ENCODE assay signal across 8 cellular contexts in genomic region chr16:70380919-70381603, GRCh38. TPM values are rescaled to one million over a fixed set of nuclear protein-coding genes. Genes with fewer than 3 reads are reported as not detected.
DNase-seq lines count a peak whose midpoint lies in the region; ATAC-seq, FAIRE-seq and TF ChIP-seq lines count a peak whose summit lies in the region.

No MANE protein-coding gene starts in this region.

- intact Hi-C loops in natural killer cell (cut with micrococcal nuclease) = loop anchor here (1.0 to 5.0 kb wide), 3 partner anchors 58 to 141 kb away; partner anchors contain the start of genes COG4, FCSK, SF3B3 and ST3GAL2

- no peaks in the 10 kb centered on the region for H3K4me1 Mint-ChIP-seq in activated T-helper 17 cell treated with anti-CD3 and anti-CD28 coated beads, Interleukin-2, amount 50 U/mL, for 72 hours
- H3K4me1 Mint-ChIP-seq in natural killer cell = peaks cover 4 to 6% of the 10 kb centered on the region in 2 donors

- H2AFZ ChIP-seq in DND-41 (ENCODE audit: low read depth, low read length) = peak overlapping the region; percentile 74
- no peak overlapping the region for H2AFZ ChIP-seq in Karpas-422 (ENCODE audit: low read length)

- H3K79me2 ChIP-seq in DND-41 (ENCODE audit: insufficient read depth, low read length) (peaks cover 29% of the 10 kb centered on the region), Karpas-422 (ENCODE audit: low read length) (peaks cover 22% of the 10 kb centered on the region)

- peak; percentile 90 for ATAC-seq in DND-41 (ENCODE audit: insufficient read depth, low read depth)
- ATAC-seq in GM21737 (IDR thresholded peaks at IDR 0.05; ENCODE audit: unreplicated experiment) = peak; percentile 89
- peak; percentile 95 for ATAC-seq in activated T-helper 17 cell treated with anti-CD3 and anti-CD28 coated beads, Interleukin-2, amount 50 U/mL, for 72 hours (replicated peaks)
- ATAC-seq in natural killer cell = peak; percentile 93 to 98 (median 95)

- H3K9me3 ChIP-seq in DND-41 (ENCODE audit: insufficient read depth, low read length, severe bottlenecking) (no peaks in the 10 kb centered on the region), Karpas-422 (ENCODE audit: low read length) (no peaks in the 10 kb centered on the region)

- FAIRE-seq in RCC 7860 (lab: Jason Lieb, UNC) = peak; percentile 91

- H3K27me3 ChIP-seq in DND-41 (ENCODE audit: insufficient read depth, low read length, poor library complexity) = no peaks in the 10 kb centered on the region
- H3K27me3 ChIP-seq in Karpas-422 (ENCODE audit: low read length) = no peaks in the 10 kb centered on the region

- H3K36me3 Mint-ChIP-seq in activated T-helper 17 cell treated with anti-CD3 and anti-CD28 coated beads, Interleukin-2, amount 50 U/mL, for 72 hours (ENCODE audit: low read depth) = peaks cover 37% of the 10 kb centered on the region
- H3K36me3 Mint-ChIP-seq in natural killer cell = no peaks in the 10 kb centered on the region

- H3K36me3 ChIP-seq in DND-41 (ENCODE audit: insufficient read depth, low read length) = peaks cover 34% of the 10 kb centered on the region
- H3K36me3 ChIP-seq in Karpas-422 (ENCODE audit: insufficient read depth, low read length) = peaks cover 9% of the 10 kb centered on the region

- peak overlapping the region; percentile 92 for H3K4me2 ChIP-seq in DND-41 (ENCODE audit: insufficient read depth, low read length)
- peak overlapping the region; percentile 83 for H3K4me2 ChIP-seq in Karpas-422 (ENCODE audit: low read depth, low read length, poor library complexity, severe bottlenecking)

- H3K27me3 Mint-ChIP-seq in activated T-helper 17 cell treated with anti-CD3 and anti-CD28 coated beads, Interleukin-2, amount 50 U/mL, for 72 hours = no peaks in the 10 kb centered on the region
- no peaks in the 10 kb centered on the region for H3K27me3 Mint-ChIP-seq in natural killer cell (ENCODE audit: low read depth in 2 of 2)

- H3K4me1 ChIP-seq in DND-41 (ENCODE audit: insufficient read depth, low read length) (peaks cover 27% of the 10 kb centered on the region), Karpas-422 (ENCODE audit: low read length) (peaks cover 22% of the 10 kb centered on the region)

- peak overlapping the region; percentile 88 for H3K4me3 Mint-ChIP-seq in activated T-helper 17 cell treated with anti-CD3 and anti-CD28 coated beads, Interleukin-2, amount 50 U/mL, for 72 hours
- peak overlapping the region; percentile 99 for H3K4me3 Mint-ChIP-seq in natural killer cell

- peak; percentile 98 for DNase-seq in DND-41
- peak; percentile 99 for DNase-seq in Karpas-422
- DNase-seq in RCC 7860 (ENCODE audit: low spot score) = peak; percentile 94
- DNase-seq in fibroblast of peridontal ligament (ENCODE audit: extremely low read depth) = peak; percentile 96
- peak; percentile 92 for DNase-seq in natural killer cell
- peak; percentile 96 for DNase-seq in stimulated activated naive CD4-positive, alpha-beta T cell treated with Interleukin-2 at 50 U/mL for 16 hours (lab: John Stamatoyannopoulos, UW)

- peak; percentile 55 for TF ChIP-seq CTCF in DND-41 (IDR thresholded peaks at IDR 0.05; ENCODE audit: borderline replicate concordance, extremely low read depth, low read length, poor library complexity, severe bottlenecking)
- TF ChIP-seq CTCF in natural killer cell (IDR thresholded peaks at IDR 0.05) = peak; percentile 17

- peak overlapping the region; percentile 94 for H3K27ac Mint-ChIP-seq in activated T-helper 17 cell treated with anti-CD3 and anti-CD28 coated beads, Interleukin-2, amount 50 U/mL, for 72 hours
- peak overlapping the region; percentile 90 to 91 for H3K27ac Mint-ChIP-seq in natural killer cell

- H3K4me3 ChIP-seq in DND-41 (ENCODE audit: low read depth in 1 of 2, low read length in 2 of 2) (peak overlapping the region; percentile 77 to 79), Karpas-422 (ENCODE audit: low read length) (peak overlapping the region; percentile 91)

- H3K9me3 Mint-ChIP-seq in activated T-helper 17 cell treated with anti-CD3 and anti-CD28 coated beads, Interleukin-2, amount 50 U/mL, for 72 hours = no peaks in the 10 kb centered on the region
- H3K9me3 Mint-ChIP-seq in natural killer cell = no peaks in the 10 kb centered on the region

- H3K9me2 ChIP-seq in Karpas-422 (replicated peaks; ENCODE audit: insufficient read depth, low read length) = no peaks in the 10 kb centered on the region

- H4K20me1 ChIP-seq in DND-41 (ENCODE audit: insufficient read depth, low read length) = peaks cover 5% of the 10 kb centered on the region; the same call in 1 of the 2 replicates
- no peaks in the 10 kb centered on the region for H4K20me1 ChIP-seq in Karpas-422 (ENCODE audit: insufficient read depth, low read depth, low read length)

- H3K27ac ChIP-seq in DND-41 (ENCODE audit: low read length) = peak overlapping the region; percentile 94
- peak overlapping the region; percentile 90 for H3K27ac ChIP-seq in Karpas-422 (ENCODE audit: low read length)

- H3K9ac ChIP-seq in DND-41 (ENCODE audit: low read depth, low read length) (peak overlapping the region; percentile 85), Karpas-422 (ENCODE audit: low read length) (peak overlapping the region; percentile 95)

RNA-seq across cellular contexts. Expression of gene DDX19A, which starts 34.4 kb away (rescaled TPM):
- total RNA-seq in Karpas-422 (2014; rRNA removed; shearing (Covaris generic); ENCODE audit: low replicate concordance) = 20.5 and 29.2 TPM in 2 replicates
- total RNA-seq in activated T-helper 17 cell treated with anti-CD3 and anti-CD28 coated beads, Interleukin-2, amount 50 U/mL, for 72 hours = 10 to 100 TPM; 40.3 to 52.6 TPM
- total RNA-seq in natural killer cell = 10 to 100 TPM; 46.5 to 55.3 (median 53.4) TPM

RNA-seq across cellular contexts. Expression of gene ST3GAL2, which starts 57.8 kb away (rescaled TPM):
- 48.1 and 62.4 TPM in 2 replicates for total RNA-seq in Karpas-422 (2014; rRNA removed; shearing (Covaris generic); ENCODE audit: low replicate concordance)
- 10 to 100 TPM; 14.5 to 18.6 TPM for total RNA-seq in activated T-helper 17 cell treated with anti-CD3 and anti-CD28 coated beads, Interleukin-2, amount 50 U/mL, for 72 hours
- total RNA-seq in natural killer cell = 10 to 100 TPM; 25.9 to 39.1 (median 36.9) TPM

Comparison
In these comparisons a context has a peak if more than half of its experiments do, and no peak if none do; other contexts are left out.
1. Peak in every context shown above with its lines: DNase-seq, ATAC-seq, H3K4me3 ChIP-seq and H3K27ac ChIP-seq.